9 cellular contexts compared by ENCODE assay signal in the genomic region with DNA sequence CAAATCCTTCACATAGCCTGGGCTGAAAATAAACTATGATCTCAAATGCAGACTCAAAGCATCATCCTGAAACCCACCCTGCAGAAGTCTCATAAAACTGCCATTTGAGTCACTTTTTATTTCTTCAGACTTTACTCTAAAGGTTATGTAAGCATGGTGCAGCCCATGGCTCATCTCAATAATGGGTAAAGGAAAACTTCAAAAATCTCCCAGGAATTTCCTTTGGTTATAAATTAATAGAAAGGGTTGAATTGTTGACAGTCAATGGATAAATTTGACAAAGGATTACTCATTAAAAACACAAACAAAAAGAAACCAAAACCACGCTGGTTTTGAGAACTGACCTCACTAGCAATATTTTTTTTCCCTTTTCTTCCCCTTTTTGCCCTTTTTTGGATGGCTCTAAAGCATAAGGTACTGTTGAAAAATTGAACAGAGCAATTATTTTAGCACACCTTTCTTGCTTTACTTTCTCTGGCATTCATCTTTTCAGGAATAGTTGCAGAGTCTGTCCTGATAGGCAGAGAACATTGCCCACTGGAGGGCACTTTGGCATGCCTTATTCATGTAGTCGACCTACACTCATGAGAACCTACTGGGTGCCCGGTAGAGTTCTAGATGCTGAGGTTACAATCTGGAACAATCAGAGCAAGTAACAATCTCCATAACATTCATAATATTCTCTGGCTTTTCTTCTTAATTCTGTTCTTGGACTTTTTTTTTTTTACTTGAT.
DNase-seq lines count a peak whose midpoint lies in the region; ATAC-seq, FAIRE-seq and TF ChIP-seq lines count a peak whose summit lies in the region.
"Had no signal": no experiment of that assay in that cellular context is flagged by ENCODE, and none has a peak within 500 bp of the region (broad histone marks: within the 10 kb centered on the region; RNA-seq: fewer than 3 reads in every experiment).

No MANE protein-coding gene starts in this region.

- peak; percentile 68 for FAIRE-seq in A549 (lab: Jason Lieb, UNC)

- ATAC-seq in A549 = peak; percentile 47 to 67; a peak in 4 of 6 replicates
- peak; percentile 45 for ATAC-seq in GM19438 (IDR thresholded peaks at IDR 0.05; ENCODE audit: low read depth, unreplicated experiment)
- peak; percentile 51 for ATAC-seq in HG03432 (IDR thresholded peaks at IDR 0.05; ENCODE audit: unreplicated experiment)

- POLR2A ChIA-PET in A549 (lab: Yijun Ruan, JAX) = no interaction called here

- intact Hi-C loops in dorsolateral prefrontal cortex (cut with DNase I) = loop anchor here in 1 of 2 donors (10.0 kb wide), 1 partner anchor 679 kb away; no protein-coding TSS in a partner anchor
- intact Hi-C loops in cardiac septum (cut with DNase I) = no loop called here

- no peaks in the 10 kb centered on the region for H3K9me3 ChIP-seq in A549

- 4% methylated on average over 3 of the region's 3 CpGs for WGBS in A549 (ENCODE audit: missing lambda C conversion rate)

- H3K4me1 ChIP-seq in A549 = peaks cover 15% of the 10 kb centered on the region

- TF ChIP-seq CTCF in A549 (IDR thresholded peaks at IDR 0.05) (peak; percentile 45), dorsolateral prefrontal cortex (IDR thresholded peaks at IDR 0.05 in 54 of 56, conservative IDR thresholded peaks at IDR 0.05 in 2 of 56; ENCODE audit: low read depth in 1 of 56, partially characterized antibody in 56 of 56) (peak in 49 of 56 donors; percentile 16 to 74 (median 45))

- H3K27me3 ChIP-seq in dorsolateral prefrontal cortex = no peaks in the 10 kb centered on the region

- no peak for TF ChIP-seq POLR2A in A549 (IDR thresholded peaks at IDR 0.05; ENCODE audit: low read length)

- peak; percentile 53 to 57 for TF ChIP-seq RAD21 in A549 (conservative IDR thresholded peaks at IDR 0.05 in 1 of 2, IDR thresholded peaks at IDR 0.05 in 1 of 2)

- H3K27ac ChIP-seq in A549 (no peak overlapping the region), dorsolateral prefrontal cortex (no peak overlapping the region)
- H3K27ac ChIP-seq: KMS-11 had no signal

- DNase-seq in A549 (ENCODE audit: low read depth in 1 of 2, low spot score in 1 of 2) (peak; percentile 4 to 52), dorsolateral prefrontal cortex (peak in 2 of 10 donors; percentile 23 to 55), NCI-H2107 (lab: John Stamatoyannopoulos, UW) (no peak), NCI-H1048 (lab: John Stamatoyannopoulos, UW) (no peak), cardiac septum (ENCODE audit: low spot score) (no peak), NCI-H1092 treated with DMSO at 0.1 percent for 48 hours (lab: John Stamatoyannopoulos, UW) (no peak)

- H3K4me3 ChIP-seq in A549 = no peak overlapping the region
- peak overlapping the region in 3 of 59 donors; percentile 21 to 35 (median 29) for H3K4me3 ChIP-seq in dorsolateral prefrontal cortex

- no peak for TF ChIP-seq EP300 in A549 (IDR thresholded peaks at IDR 0.05)

- CTCF ChIA-PET in A549 (lab: Yijun Ruan, JAX) = no interaction called here

- peak overlapping the region; percentile 34 for H3K4me2 ChIP-seq in A549
- H3K4me2 ChIP-seq: KMS-11 had no signal

TF ChIP-seq in A549, 52 proteins besides CTCF, POLR2A, EP300 and RAD21:
- TF ChIP-seq ZNF302 (CRISPR knock-in tag; IDR thresholded peaks at IDR 0.05) = no peak
- TF ChIP-seq EHMT2 (IDR thresholded peaks at IDR 0.05; ENCODE audit: low read depth) = no peak
- TF ChIP-seq SMC3 (IDR thresholded peaks at IDR 0.05) = peak; percentile 46; the same call in 2 of the 3 replicates
- no peak for TF ChIP-seq FOSL2 (IDR thresholded peaks at IDR 0.05)
- TF ChIP-seq FOSL2 (CRISPR knock-in tag; IDR thresholded peaks at IDR 0.05) = peak; percentile 37; the same call in 1 of the 2 replicates
- TF ChIP-seq JUNB (IDR thresholded peaks at IDR 0.05) = peak; percentile 83
- TF ChIP-seq, protein P1, sequence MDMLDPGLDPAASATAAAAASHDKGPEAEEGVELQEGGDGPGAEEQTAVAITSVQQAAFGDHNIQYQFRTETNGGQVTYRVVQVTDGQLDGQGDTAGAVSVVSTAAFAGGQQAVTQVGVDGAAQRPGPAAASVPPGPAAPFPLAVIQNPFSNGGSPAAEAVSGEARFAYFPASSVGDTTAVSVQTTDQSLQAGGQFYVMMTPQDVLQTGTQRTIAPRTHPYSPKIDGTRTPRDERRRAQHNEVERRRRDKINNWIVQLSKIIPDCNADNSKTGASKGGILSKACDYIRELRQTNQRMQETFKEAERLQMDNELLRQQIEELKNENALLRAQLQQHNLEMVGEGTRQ (IDR thresholded peaks at IDR 0.05) = no peak
- TF ChIP-seq GATA3 (IDR thresholded peaks at IDR 0.05; ENCODE audit: borderline replicate concordance) = peak; percentile 44; the same call in 1 of the 2 replicates
- TF ChIP-seq JUN (IDR thresholded peaks at IDR 0.05) = 0 out of 5 replicates have a peak, but pooled peaks of 1 of the 2 experiments have one; percentile 33

Comparison
In these comparisons a context has a peak if more than half of its experiments do, and no peak if none do; other contexts are left out.
1. DNase-seq: peak in A549 (2 of 2); none in NCI-H2107 (single experiment), NCI-H1048 (single experiment), cardiac septum (single experiment) and NCI-H1092 treated with DMSO at 0.1 percent for 48 hours (single experiment).
2. Peak in every context shown above with its lines, with median percentiles within 50 percentile points of each other: ATAC-seq.